In genomic region chr3:81758275-81758674, GRCh38 we compare ENCODE assay signal across 13 cellular contexts. TPM values are rescaled to one million over a fixed set of nuclear protein-coding genes. Genes with fewer than 3 reads are reported as not detected.
DNase-seq lines count a peak whose midpoint lies in the region; ATAC-seq and TF ChIP-seq lines count a peak whose summit lies in the region.
"Had no signal": no experiment of that assay in that cellular context is flagged by ENCODE, and none has a peak within 500 bp of the region (broad histone marks: within the 10 kb centered on the region; RNA-seq: fewer than 3 reads in every experiment).

No MANE protein-coding gene starts in this region.

- peaks cover 10 to 40% of the 10 kb centered on the region in 2 donors for H3K36me3 Mint-ChIP-seq in activated T-cell treated with anti-CD3 and anti-CD28 coated beads, Interleukin-2, amount 50 U/mL, for 72 hours (ENCODE audit: insufficient read depth in 2 of 2)
- peaks cover 14 to 31% of the 10 kb centered on the region in 2 donors for H3K36me3 Mint-ChIP-seq in CD4-positive, alpha-beta memory T cell

- 55 to 87% (median 84%) methylated on average over 1 of the region's 1 CpG for WGBS in stomach, 5 donors
- WGBS in testis, 2 donors: 71 to 87% methylated on average over 1 of the region's 1 CpG

- H3K9me3 Mint-ChIP-seq in activated T-cell treated with anti-CD3 and anti-CD28 coated beads, Interleukin-2, amount 50 U/mL, for 72 hours: peaks cover 4 to 9% of the 10 kb centered on the region in 2 donors
- H3K9me3 Mint-ChIP-seq in CD4-positive, alpha-beta memory T cell: peaks cover 0 to 13% (median 2%) of the 10 kb centered on the region in 8 donors

- H3K36me3 ChIP-seq in SJSA1: peaks cover 21% of the 10 kb centered on the region
- H3K36me3 ChIP-seq in stomach: peaks cover 0 to 4% (median 0%) of the 10 kb centered on the region in 4 donors
- no peaks in the 10 kb centered on the region for H3K36me3 ChIP-seq in CD4-positive, alpha-beta memory T cell (ENCODE audit: insufficient read depth, low read length)
- H3K36me3 ChIP-seq in testis (ENCODE audit: low read depth, missing control alignments): no peaks in the 10 kb centered on the region

- H3K27ac Mint-ChIP-seq in activated T-cell treated with anti-CD3 and anti-CD28 coated beads, Interleukin-2, amount 50 U/mL, for 72 hours: peak overlapping the region; percentile 77
- H3K27ac Mint-ChIP-seq in CD4-positive, alpha-beta memory T cell: no peak overlapping the region
- H3K27ac Mint-ChIP-seq: activated CD8-positive, alpha-beta memory T cell treated with anti-CD3 and anti-CD28 coated beads, Interleukin-2, amount 10 ng/mL, durations not matched to agents 7 days and 5 days had no signal

- CTCF ChIA-PET in CD4-positive, alpha-beta memory T cell (lab: Charles Lee; ENCODE audit: partially characterized antibody): no interaction called here

- no peak for TF ChIP-seq EP300 in stomach (IDR thresholded peaks at IDR 0.05)

- H3K4me1 Mint-ChIP-seq in activated T-cell treated with anti-CD3 and anti-CD28 coated beads, Interleukin-2, amount 50 U/mL, for 72 hours (ENCODE audit: low read depth): peaks cover 34% of the 10 kb centered on the region
- H3K4me1 Mint-ChIP-seq in CD4-positive, alpha-beta memory T cell: peaks cover 17 to 35% (median 19%) of the 10 kb centered on the region in 4 donors

- peak overlapping the region; percentile 13; the same call in 1 of the 2 replicates for H3K27ac ChIP-seq in SJSA1
- H3K27ac ChIP-seq in stomach: peak overlapping the region in 4 of 5 donors; percentile 4 to 98 (median 36)
- no peak overlapping the region for H3K27ac ChIP-seq in CD4-positive, alpha-beta memory T cell (ENCODE audit: low read depth, low read length)
- no peak overlapping the region for H3K27ac ChIP-seq in testis

- no peak for DNase-seq in activated T-cell treated with anti-CD3 and anti-CD28 coated beads, Interleukin-2, amount 50 U/mL, for 72 hours
- no peak for DNase-seq in activated T-cell treated with anti-CD3 and anti-CD28 coated beads, Interleukin-2, amount 50 U/mL, for 1 hour
- DNase-seq in SJSA1 (ENCODE audit: low read depth in 1 of 2, low spot score in 2 of 2): no peak
- DNase-seq in fibroblast of pulmonary artery (ENCODE audit: low read depth): peak; percentile 77
- no peak for DNase-seq in stomach
- DNase-seq in CD4-positive, alpha-beta memory T cell: no peak
- no peak for DNase-seq in testis
- DNase-seq: activated CD8-positive, alpha-beta memory T cell treated with anti-CD3 and anti-CD28 coated beads, Interleukin-2, amount 10 ng/mL, durations not matched to agents 7 days and 5 days; AML-193; NCI-H187 treated with DMSO at 0.1 percent for 48 hours; small intestine; T-helper 2 cell had no signal

- H3K4me3 Mint-ChIP-seq in activated T-cell treated with anti-CD3 and anti-CD28 coated beads, Interleukin-2, amount 50 U/mL, for 72 hours: peak overlapping the region in 1 of 2 donors; percentile 19
- H3K4me3 Mint-ChIP-seq in CD4-positive, alpha-beta memory T cell: no peak overlapping the region
- H3K4me3 Mint-ChIP-seq: activated CD8-positive, alpha-beta memory T cell treated with anti-CD3 and anti-CD28 coated beads, Interleukin-2, amount 10 ng/mL, durations not matched to agents 7 days and 5 days had no signal

- intact Hi-C loops in stomach (cut with DNase I; ENCODE audit: low total_unique reads) (no loop called here), testis (cut with DNase I; ENCODE audit: low total_unique reads) (no loop called here)
- intact Hi-C loops in CD4-positive, alpha-beta memory T cell (cut with micrococcal nuclease): no loop called here

- POLR2A ChIA-PET in CD4-positive, alpha-beta memory T cell (lab: Charles Lee; ENCODE audit: partially characterized antibody): no interaction called here

- H3K27me3 ChIP-seq in SJSA1 (replicated peaks) (no peaks in the 10 kb centered on the region), stomach (no peaks in the 10 kb centered on the region), testis (no peaks in the 10 kb centered on the region)
- H3K27me3 ChIP-seq in CD4-positive, alpha-beta memory T cell (ENCODE audit: insufficient read depth, low read length): no peaks in the 10 kb centered on the region

- no peaks in the 10 kb centered on the region for H3K27me3 Mint-ChIP-seq in activated T-cell treated with anti-CD3 and anti-CD28 coated beads, Interleukin-2, amount 50 U/mL, for 72 hours (ENCODE audit: low read depth)
- no peaks in the 10 kb centered on the region for H3K27me3 Mint-ChIP-seq in CD4-positive, alpha-beta memory T cell
- H3K27me3 Mint-ChIP-seq: activated CD8-positive, alpha-beta memory T cell treated with anti-CD3 and anti-CD28 coated beads, Interleukin-2, amount 10 ng/mL, durations not matched to agents 7 days and 5 days had no signal

- no peak for TF ChIP-seq CTCF in fibroblast of pulmonary artery (IDR thresholded peaks at IDR 0.05; ENCODE audit: low read length, missing control alignments)
- TF ChIP-seq CTCF in stomach (IDR thresholded peaks at IDR 0.05): no peak
- TF ChIP-seq CTCF in testis (IDR thresholded peaks at IDR 0.05): no peak

- H3K4me3 ChIP-seq in SJSA1 (no peak overlapping the region), fibroblast of pulmonary artery (replicated peaks; ENCODE audit: low read depth, low read length) (peak overlapping the region; percentile 8), stomach (no peak overlapping the region), testis (no peak overlapping the region)
- H3K4me3 ChIP-seq in CD4-positive, alpha-beta memory T cell (ENCODE audit: low read length in 2 of 2): no peak overlapping the region

- H3K4me1 ChIP-seq in SJSA1 (replicated peaks) (peaks cover 26% of the 10 kb centered on the region), stomach (peaks cover 5 to 41% (median 19%) of the 10 kb centered on the region in 4 donors), testis (peaks cover 7% of the 10 kb centered on the region)
- peaks cover 23% of the 10 kb centered on the region for H3K4me1 ChIP-seq in CD4-positive, alpha-beta memory T cell (ENCODE audit: insufficient read depth, low read length)

- TF ChIP-seq POLR2A in stomach (IDR thresholded peaks at IDR 0.05) (no peak), testis (IDR thresholded peaks at IDR 0.05) (no peak)

- ATAC-seq in activated T-cell treated with anti-CD3 and anti-CD28 coated beads, Interleukin-2, amount 50 U/mL, for 72 hours (replicated peaks in 1 of 2): no peak
- ATAC-seq in HG03135 (IDR thresholded peaks at IDR 0.05; ENCODE audit: unreplicated experiment): no peak
- ATAC-seq: activated CD8-positive, alpha-beta memory T cell treated with anti-CD3 and anti-CD28 coated beads, Interleukin-2, amount 10 ng/mL, durations not matched to agents 7 days and 5 days had no signal

- H3K9me3 ChIP-seq in SJSA1 (replicated peaks): no peaks in the 10 kb centered on the region
- no peaks in the 10 kb centered on the region for H3K9me3 ChIP-seq in stomach
- H3K9me3 ChIP-seq in CD4-positive, alpha-beta memory T cell (ENCODE audit: control insufficient read depth in 1 of 2, low read length in 2 of 2): no peaks in the 10 kb centered on the region
- H3K9me3 ChIP-seq in testis: no peaks in the 10 kb centered on the region

RNA-seq across cellular contexts. Expression of gene GBE1, which starts 3.2 kb away (rescaled TPM):
- 10 to 100 TPM; 13.8 to 18.7 TPM for total RNA-seq in activated T-cell treated with anti-CD3 and anti-CD28 coated beads, Interleukin-2, amount 50 U/mL, for 72 hours
- total RNA-seq in SJSA1 (2014; rRNA removed; shearing (Covaris generic)): 52.0 and 72.1 TPM in 2 replicates
- 10 to 100 TPM in 3 of 5 donors, 1 to 10 TPM in 2; 8.2 to 57.1 (median 11.2) TPM for total RNA-seq in stomach
- 10 to 100 TPM; 11.2 to 13.9 (median 11.9) TPM for polyA plus RNA-seq in stomach
- 1 to 10 TPM; 9.3 to 9.6 TPM for total RNA-seq in CD4-positive, alpha-beta memory T cell
- 10 to 100 TPM; 12.3 to 16.6 TPM for polyA plus RNA-seq in CD4-positive, alpha-beta memory T cell
- total RNA-seq in testis: 10 to 100 TPM; 19.4 to 23.5 TPM
- 14.1 TPM for polyA plus RNA-seq in testis (ENCODE audit: insufficient read depth, low read depth, low replicate concordance)

Comparison
In these comparisons a context has a peak if more than half of its experiments do, and no peak if none do; other contexts are left out.
1. H3K27ac ChIP-seq: peak in SJSA1 (single experiment) and stomach (4 of 5); none in CD4-positive, alpha-beta memory T cell (single experiment) and testis (0 of 2).